In the genomic region with DNA sequence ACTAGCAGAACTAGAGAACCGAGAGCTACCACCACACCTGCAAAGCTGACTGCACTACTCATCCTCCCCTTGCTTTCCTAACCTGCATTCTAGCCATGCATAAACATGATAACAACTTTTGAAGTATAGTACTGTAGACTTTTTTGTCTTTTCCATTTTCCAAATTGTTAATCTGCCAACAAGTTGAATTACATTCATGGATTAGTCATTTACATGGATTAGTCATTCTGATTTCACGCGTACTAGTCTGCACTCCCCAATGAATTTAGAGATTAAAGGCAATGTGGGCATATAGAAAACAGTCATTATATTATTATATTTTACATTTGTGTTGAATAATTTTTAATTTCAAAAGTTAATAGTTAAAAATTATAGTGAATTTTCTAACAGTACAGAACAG, we compare ENCODE assay signal across 27 cellular contexts.
DNase-seq lines count a peak whose midpoint lies in the region; ATAC-seq and TF ChIP-seq lines count a peak whose summit lies in the region.
"Had no signal": no experiment of that assay in that cellular context is flagged by ENCODE, and none has a peak within 500 bp of the region (broad histone marks: within the 10 kb centered on the region; RNA-seq: fewer than 3 reads in every experiment).

No MANE protein-coding gene starts in this region.

- H3K4me3 ChIP-seq in epithelial cell of esophagus (ENCODE audit: low read length) (no peak overlapping the region), heart left ventricle (no peak overlapping the region)
- H3K4me3 ChIP-seq: lung had no signal

- peaks cover 0 to 2% (median 0%) of the 10 kb centered on the region in 12 donors for H3K4me1 ChIP-seq in heart left ventricle
- H3K4me1 ChIP-seq: Caco-2, parathyroid adenoma had no signal

- H3K27ac ChIP-seq in RWPE1 (no peak overlapping the region), heart left ventricle (no peak overlapping the region)
- H3K27ac ChIP-seq: C4-2B, parathyroid adenoma, VCaP had no signal

- peak; percentile 39 for DNase-seq in HCEC 1CT
- peak; percentile 30 for DNase-seq in RWPE1 (ENCODE audit: low spot score)
- DNase-seq in epithelial cell of esophagus (ENCODE audit: low read depth) = peak; percentile 49
- DNase-seq in kidney glomerular epithelial cell (lab: John Stamatoyannopoulos, UW) = peak; percentile 17
- DNase-seq in heart left ventricle = no peak
- no peak for DNase-seq in GDM1 (lab: John Stamatoyannopoulos, UW)
- no peak for DNase-seq in activated CD4-positive, alpha-beta T cell treated with anti-CD3 and anti-CD28 coated beads, Interleukin-2, amount 50 U/mL, for 1 hour
- DNase-seq: activated CD4-positive, alpha-beta T cell treated with anti-CD3 and anti-CD28 coated beads for 4 hours; activated CD8-positive, alpha-beta memory T cell treated with anti-CD3 and anti-CD28 coated beads for 24 hours; activated effector memory CD4-positive, alpha-beta T cell treated with anti-CD3 and anti-CD28 coated beads, Interleukin-2, amount 50 U/mL, for 16 hours; activated naive CD8-positive, alpha-beta T cell treated with anti-CD3 and anti-CD28 coated beads for 36 hours; Caco-2; effector CD4-positive, alpha-beta T cell; erythroblast; GF-D8; H9; Karpas-422; MV-4-11; NCI-H146; NCI-H2107; NCI-H446; trophoblast cell had no signal

- no peaks in the 10 kb centered on the region for H3K36me3 ChIP-seq in heart left ventricle

- ATAC-seq in heart left ventricle = no peak
- ATAC-seq: Right ventricle myocardium inferior had no signal

- TF ChIP-seq POLR2A in heart left ventricle (IDR thresholded peaks at IDR 0.05) = no peak

- H3K9me3 ChIP-seq in heart left ventricle = no peaks in the 10 kb centered on the region

- CTCF ChIA-PET in RWPE1 (lab: Yijun Ruan, JAX) = no interaction called here

- POLR2A ChIA-PET in RWPE1 (lab: Yijun Ruan, JAX; ENCODE audit: low non-redundant PET) = interaction anchor here (0.6 kb wide), 1 partner anchor 679 kb away, joined by 4 read pairs; no protein-coding TSS in a partner anchor

- 85 to 91% (median 88%) methylated on average over 3 of the region's 3 CpGs for WGBS in heart left ventricle, 4 donors

- no peaks in the 10 kb centered on the region for H3K27me3 ChIP-seq in heart left ventricle

- TF ChIP-seq CTCF in RWPE1 (conservative IDR thresholded peaks at IDR 0.05; ENCODE audit: low read depth) (no peak), epithelial cell of esophagus (IDR thresholded peaks at IDR 0.05; ENCODE audit: insufficient read depth, low read depth, low read length, missing control alignments) (no peak), heart left ventricle (IDR thresholded peaks at IDR 0.05) (no peak)

- intact Hi-C loops in heart left ventricle (cut with DNase I) = no loop called here

Comparison
In these comparisons a context has a peak if more than half of its experiments do, and no peak if none do; other contexts are left out.
1. DNase-seq: peak in HCEC 1CT (single experiment), RWPE1 (single experiment), epithelial cell of esophagus (single experiment) and kidney glomerular epithelial cell (single experiment); none in heart left ventricle (0 of 5), GDM1 (single experiment) and activated CD4-positive, alpha-beta T cell treated with anti-CD3 and anti-CD28 coated beads, Interleukin-2, amount 50 U/mL, for 1 hour (single experiment).